13 cellular contexts compared by ENCODE assay signal in genomic region chr18:23114911-23115310, GRCh38. TPM values are rescaled to one million over a fixed set of nuclear protein-coding genes. Genes with fewer than 3 reads are reported as not detected.
A peak's percentile ranks its signal among the peaks of the same experiment; 100 is the strongest.
DNase-seq lines count a peak whose midpoint lies in the region; ATAC-seq and TF ChIP-seq lines count a peak whose summit lies in the region.
"Had no signal": no experiment of that assay in that cellular context is flagged by ENCODE, and none has a peak within 500 bp of the region (broad histone marks: within the 10 kb centered on the region; RNA-seq: fewer than 3 reads in every experiment).

No MANE protein-coding gene starts in this region.

- no peak for TF ChIP-seq EP300 in esophagus muscularis mucosa (IDR thresholded peaks at IDR 0.05)

- DNase-seq in right cardiac atrium (no peak), cardiac septum (ENCODE audit: low spot score) (no peak), esophagus squamous epithelium (lab: John Stamatoyannopoulos, UW) (no peak), NCI-H1092 treated with DMSO at 0.1 percent for 48 hours (lab: John Stamatoyannopoulos, UW) (no peak), spleen (no peak), esophagus muscularis mucosa (ENCODE audit: extremely low spot score) (no peak)
- DNase-seq: activated CD4-positive, alpha-beta T cell treated with anti-CD3 and anti-CD28 coated beads for 1 hour; activated T-cell treated with anti-CD3 and anti-CD28 coated beads, Interleukin-2, amount 50 U/mL, for 1 hour; DMS153; H7; NCI-H1930 had no signal

- H3K4me3 ChIP-seq in right cardiac atrium (ENCODE audit: low read length) (no peak overlapping the region), esophagus squamous epithelium (no peak overlapping the region), mesodermal cell (ENCODE audit: extremely low read depth, insufficient read depth, low read length, poor library complexity, severe bottlenecking) (no peak overlapping the region), spleen (no peak overlapping the region), esophagus muscularis mucosa (no peak overlapping the region)

- peaks cover 4% of the 10 kb centered on the region for H3K9me3 ChIP-seq in right cardiac atrium (ENCODE audit: control insufficient read depth, low read length)
- H3K9me3 ChIP-seq in esophagus squamous epithelium = no peaks in the 10 kb centered on the region
- no peaks in the 10 kb centered on the region for H3K9me3 ChIP-seq in mesodermal cell (ENCODE audit: control insufficient read depth, low read length)
- peaks cover 0 to 10% (median 0%) of the 10 kb centered on the region in 8 donors for H3K9me3 ChIP-seq in spleen
- H3K9me3 ChIP-seq in esophagus muscularis mucosa = peaks cover 0 to 13% (median 0%) of the 10 kb centered on the region in 4 donors

- TF ChIP-seq POLR2A in esophagus squamous epithelium (IDR thresholded peaks at IDR 0.05) = no peak
- no peak for TF ChIP-seq POLR2A in spleen (IDR thresholded peaks at IDR 0.05)
- TF ChIP-seq POLR2A in esophagus muscularis mucosa (IDR thresholded peaks at IDR 0.05; ENCODE audit: low read depth) = no peak

- TF ChIP-seq CTCF in esophagus squamous epithelium (IDR thresholded peaks at IDR 0.05) (no peak), spleen (IDR thresholded peaks at IDR 0.05 in 8 of 11, conservative IDR thresholded peaks at IDR 0.05 in 3 of 11) (no peak), esophagus muscularis mucosa (IDR thresholded peaks at IDR 0.05) (no peak)

- no peak overlapping the region for H3K27ac ChIP-seq in right cardiac atrium (ENCODE audit: low read length)
- H3K27ac ChIP-seq in esophagus squamous epithelium = peak overlapping the region in 3 of 4 donors; percentile 13 to 62 (median 53)
- peak overlapping the region; percentile 64 for H3K27ac ChIP-seq in mesodermal cell (ENCODE audit: low read depth, low read length, severe bottlenecking)
- H3K27ac ChIP-seq in spleen = peak overlapping the region in 4 of 8 donors; percentile 22 to 51 (median 27)
- H3K27ac ChIP-seq in esophagus muscularis mucosa (replicated peaks in 1 of 4) = no peak overlapping the region

- ATAC-seq in right cardiac atrium (peak; percentile 30 to 73), HG02763 (IDR thresholded peaks at IDR 0.05; ENCODE audit: unreplicated experiment) (no peak)

- H3K27me3 ChIP-seq in right cardiac atrium (ENCODE audit: control insufficient read depth, insufficient read depth) (no peaks in the 10 kb centered on the region), esophagus squamous epithelium (no peaks in the 10 kb centered on the region), spleen (replicated peaks in 1 of 7) (no peaks in the 10 kb centered on the region), esophagus muscularis mucosa (no peaks in the 10 kb centered on the region)

- 37% methylated on average over 5 of the region's 5 CpGs for WGBS in right cardiac atrium
- 49 to 63% methylated on average over 5 of the region's 5 CpGs for WGBS in esophagus squamous epithelium, 2 donors
- 85 to 92% methylated on average over 4 to 5 of the region's 5 CpGs for WGBS in mesodermal cell (ENCODE audit: insufficient coverage in 2 of 2), 2 experiments
- WGBS in spleen, 5 donors = 58 to 75% (median 69%) methylated on average over 5 of the region's 5 CpGs
- 78% methylated on average over 5 of the region's 5 CpGs for WGBS in esophagus muscularis mucosa

- H3K4me1 ChIP-seq in right cardiac atrium (ENCODE audit: control insufficient read depth, insufficient read depth, low read length) = peaks cover 4% of the 10 kb centered on the region
- H3K4me1 ChIP-seq in esophagus squamous epithelium = peaks cover 5 to 48% (median 6%) of the 10 kb centered on the region in 3 donors
- H3K4me1 ChIP-seq in mesodermal cell (ENCODE audit: control insufficient read depth, insufficient read depth, low read length, poor library complexity, severe bottlenecking) = peaks cover 22% of the 10 kb centered on the region
- peaks cover 5 to 19% (median 14%) of the 10 kb centered on the region in 6 donors for H3K4me1 ChIP-seq in spleen
- H3K4me1 ChIP-seq in esophagus muscularis mucosa = peaks cover 0 to 10% (median 3%) of the 10 kb centered on the region in 4 donors

- H3K36me3 ChIP-seq in esophagus squamous epithelium (no peaks in the 10 kb centered on the region), mesodermal cell (ENCODE audit: control insufficient read depth, insufficient read depth, low read length) (no peaks in the 10 kb centered on the region), spleen (no peaks in the 10 kb centered on the region), esophagus muscularis mucosa (no peaks in the 10 kb centered on the region)

- intact Hi-C loops in right cardiac atrium (cut with DNase I) = no loop called here
- intact Hi-C loops in cardiac septum (cut with DNase I) = no loop called here
- intact Hi-C loops in esophagus squamous epithelium (cut with DNase I) = no loop called here
- intact Hi-C loops in spleen (cut with DNase I; ENCODE audit: low total_unique reads) = no loop called here
- intact Hi-C loops in esophagus muscularis mucosa (cut with DNase I) = no loop called here

RNA-seq across cellular contexts. Expression of gene CABLES1, which starts 20.4 kb away (rescaled TPM):
- total RNA-seq in right cardiac atrium (1 to 10 TPM; 3.5 to 5.6 (median 4.5) TPM), cardiac septum (1.5 TPM), esophagus squamous epithelium (1 to 10 TPM; 4.4 to 9.9 (median 8.5) TPM), spleen (10 to 100 TPM in 2 of 7 donors, 1 to 10 TPM in 5; 4.2 to 18.7 (median 8.0) TPM), esophagus muscularis mucosa (1 to 10 TPM; 3.8 to 8.3 (median 6.4) TPM)
- polyA plus RNA-seq in right cardiac atrium (3.2 TPM), spleen (1 to 10 TPM; 1.7 to 2.3 (median 1.8) TPM)
- 5.5 TPM for polyA plus RNA-seq in mesodermal cell (2013, experiment 1 of 2)
- polyA plus RNA-seq in mesodermal cell (2013, experiment 2 of 2) = 4.6 TPM

Comparison
In these comparisons a context has a peak if more than half of its experiments do, and no peak if none do; other contexts are left out.
1. H3K27ac ChIP-seq: peak in esophagus squamous epithelium (3 of 4) and mesodermal cell (single experiment); none in right cardiac atrium (single experiment) and esophagus muscularis mucosa (0 of 4).